9 cellular contexts compared by ENCODE assay signal in genomic region chr17:69713815-69714214, GRCh38.
"Had no signal": no experiment of that assay in that cellular context is flagged by ENCODE, and none has a peak within 500 bp of the region (broad histone marks: within the 10 kb centered on the region; RNA-seq: fewer than 3 reads in every experiment).

No MANE protein-coding gene starts in this region.

- H2AFZ ChIP-seq: GM23248 had no signal

- DNase-seq: GM23248, GOT3, H7, HFFc6, KBM-7 had no signal

- H3K9me3 ChIP-seq: HAP-1 had no signal

- H3K4me1 ChIP-seq: HAP-1 had no signal

- H3K36me3 ChIP-seq: HAP-1 had no signal

- H3K27ac ChIP-seq: GM23248, HL-60 had no signal

- FAIRE-seq: HepG2 had no signal

- ATAC-seq: HCT116, HepG2 had no signal

- H3K4me3 ChIP-seq: GM23248, HAP-1 had no signal

- H3K9ac ChIP-seq: GM23248 had no signal
